Comparison of ENCODE assay signal across 16 cellular contexts in the genomic region with DNA sequence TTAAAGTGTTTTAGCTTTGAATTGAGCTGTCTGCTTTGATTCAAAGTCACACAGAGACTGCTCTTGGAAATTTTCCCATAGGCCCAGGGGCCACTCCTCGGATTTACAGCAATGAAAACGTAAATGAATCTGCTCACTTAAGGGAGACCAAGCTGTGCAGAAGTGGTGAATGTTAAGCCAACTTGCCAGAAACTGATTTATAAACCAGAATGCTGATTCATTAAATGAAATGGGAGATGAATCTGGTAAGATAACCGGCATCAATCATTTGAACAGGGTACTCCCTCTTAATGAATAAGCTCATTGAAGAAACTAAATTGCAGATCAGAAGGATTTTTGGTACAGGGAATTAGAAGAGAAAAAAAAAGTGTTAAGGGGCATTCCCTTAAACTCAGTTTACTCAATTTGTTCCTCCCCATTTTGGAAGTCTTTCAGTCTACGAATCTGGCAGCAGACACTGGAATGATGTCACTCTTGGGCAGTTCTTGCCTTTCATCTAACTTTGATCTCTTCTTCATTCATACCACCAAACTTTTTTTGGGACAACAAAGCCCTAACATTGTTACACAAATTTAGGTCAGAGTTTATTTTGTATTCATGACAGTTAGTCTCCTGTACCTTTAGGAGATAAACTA.
DNase-seq lines count a peak whose midpoint lies in the region; ATAC-seq, FAIRE-seq and TF ChIP-seq lines count a peak whose summit lies in the region.
"Had no signal": no experiment of that assay in that cellular context is flagged by ENCODE, and none has a peak within 500 bp of the region (broad histone marks: within the 10 kb centered on the region; RNA-seq: fewer than 3 reads in every experiment).

No MANE protein-coding gene starts in this region.

- ATAC-seq in HG02885 (IDR thresholded peaks at IDR 0.05; ENCODE audit: poor library complexity, unreplicated experiment) (no peak), T-helper 17 cell (no peak)

- H3K27ac Mint-ChIP-seq in nephron (peak overlapping the region; percentile 14 to 56 (median 52)), T-helper 17 cell (no peak overlapping the region)

- DNase-seq in GM18507 (ENCODE audit: extremely low spot score, insufficient read length, low read depth) (no peak), amniotic epithelial cell (ENCODE audit: low read depth) (peak; percentile 84), fibroblast of villous mesenchyme (ENCODE audit: low read depth) (peak; percentile 10), DMS153 (lab: John Stamatoyannopoulos, UW) (no peak), T-helper 17 cell (no peak), NCI-H1105 (lab: John Stamatoyannopoulos, UW) (no peak)
- DNase-seq: BE2C, Karpas-422, NCI-H1417, NCI-H187, NCI-H510A, PC-9, SHP77 treated with DMSO at 0.1 percent for 48 hours had no signal

- H3K36me3 Mint-ChIP-seq in nephron (ENCODE audit: low read depth): no peaks in the 10 kb centered on the region
- no peaks in the 10 kb centered on the region for H3K36me3 Mint-ChIP-seq in T-helper 17 cell (ENCODE audit: low read depth)

- no peaks in the 10 kb centered on the region for H3K27me3 Mint-ChIP-seq in nephron (ENCODE audit: low read depth)
- H3K27me3 Mint-ChIP-seq in T-helper 17 cell: no peaks in the 10 kb centered on the region

- H3K9me3 Mint-ChIP-seq in nephron: no peaks in the 10 kb centered on the region

- no peaks in the 10 kb centered on the region for H3K9me3 ChIP-seq in T-helper 17 cell (ENCODE audit: control insufficient read depth, low read length, poor library complexity, severe bottlenecking)
- H3K9me3 ChIP-seq: BE2C had no signal

- H3K4me3 Mint-ChIP-seq in nephron (no peak overlapping the region), T-helper 17 cell (no peak overlapping the region)

- TF ChIP-seq CTCF in fibroblast of villous mesenchyme (IDR thresholded peaks at IDR 0.05; ENCODE audit: insufficient read depth, low read depth, low read length): no peak
- TF ChIP-seq CTCF in nephron (IDR thresholded peaks at IDR 0.05; ENCODE audit: unreplicated experiment in 3 of 3): no peak

- peak; percentile 56 for FAIRE-seq in GM18507 (lab: Jason Lieb, UNC)
- FAIRE-seq: D721Med had no signal

- H3K4me1 Mint-ChIP-seq in nephron: peaks cover 18% of the 10 kb centered on the region
- no peaks in the 10 kb centered on the region for H3K4me1 Mint-ChIP-seq in T-helper 17 cell

- H3K4me3 ChIP-seq in fibroblast of villous mesenchyme (ENCODE audit: low read depth, low read length): no peak overlapping the region
- H3K4me3 ChIP-seq: PC-9 had no signal

Comparison
In these comparisons a context has a peak if more than half of its experiments do, and no peak if none do; other contexts are left out.
1. DNase-seq: peak in amniotic epithelial cell (single experiment) and fibroblast of villous mesenchyme (single experiment); none in GM18507 (single experiment), DMS153 (single experiment), T-helper 17 cell (0 of 3) and NCI-H1105 (single experiment).